ENCODE assay signal across 12 cellular contexts in genomic region chr12:27785882-27786570, GRCh38. TPM values are rescaled to one million over a fixed set of nuclear protein-coding genes. Genes with fewer than 3 reads are reported as not detected.
DNase-seq lines count a peak whose midpoint lies in the region; ATAC-seq and TF ChIP-seq lines count a peak whose summit lies in the region.
"Had no signal": no experiment of that assay in that cellular context is flagged by ENCODE, and none has a peak within 500 bp of the region (broad histone marks: within the 10 kb centered on the region; RNA-seq: fewer than 3 reads in every experiment).

No MANE protein-coding gene starts in this region.

- H3K36me3 ChIP-seq in RWPE2 (ENCODE audit: low read depth): peaks cover 3% of the 10 kb centered on the region; the same call in 1 of the 2 replicates
- H3K36me3 ChIP-seq in lower lobe of right lung: peaks cover 7% of the 10 kb centered on the region

- no peak for TF ChIP-seq CTCF in CD14-positive monocyte (IDR thresholded peaks at IDR 0.05)
- no peak for TF ChIP-seq CTCF in HL-60 (IDR thresholded peaks at IDR 0.05; ENCODE audit: insufficient read depth, low read length)
- TF ChIP-seq CTCF in RWPE2 (IDR thresholded peaks at IDR 0.05; ENCODE audit: poor library complexity, severe bottlenecking): no peak
- TF ChIP-seq CTCF in lower lobe of right lung (IDR thresholded peaks at IDR 0.05): no peak

- peak; percentile 84 for ATAC-seq in RWPE2 (ENCODE audit: low read depth)
- no peak for ATAC-seq in GM18517 (IDR thresholded peaks at IDR 0.05; ENCODE audit: unreplicated experiment)
- ATAC-seq in lower lobe of right lung: no peak
- no peak for ATAC-seq in HG03280 (IDR thresholded peaks at IDR 0.05; ENCODE audit: unreplicated experiment)

- H3K27ac Mint-ChIP-seq in CD14-positive monocyte: peak overlapping the region in 6 of 7 donors; percentile 4 to 76 (median 70)
- H3K27ac Mint-ChIP-seq: activated naive CD8-positive, alpha-beta T cell treated with anti-CD3 and anti-CD28 coated beads, Interleukin-2, amount 10 ng/mL, durations not matched to agents 7 days and 5 days had no signal

- H3K9me3 ChIP-seq in RWPE2 (ENCODE audit: severe bottlenecking): no peaks in the 10 kb centered on the region
- H3K9me3 ChIP-seq in lower lobe of right lung: no peaks in the 10 kb centered on the region
- H3K9me3 ChIP-seq: upper lobe of left lung had no signal

- H3K4me3 ChIP-seq in HL-60 (replicated peaks; ENCODE audit: insufficient read depth, low read length): no peak overlapping the region
- H3K4me3 ChIP-seq in RWPE2 (ENCODE audit: severe bottlenecking): no peak overlapping the region
- no peak overlapping the region for H3K4me3 ChIP-seq in lower lobe of right lung
- H3K4me3 ChIP-seq: upper lobe of left lung had no signal

- H3K27me3 ChIP-seq in HL-60 (ENCODE audit: insufficient read depth, poor library complexity, severe bottlenecking): no peaks in the 10 kb centered on the region
- no peaks in the 10 kb centered on the region for H3K27me3 ChIP-seq in RWPE2 (ENCODE audit: insufficient read depth, poor library complexity, severe bottlenecking)
- H3K27me3 ChIP-seq in lower lobe of right lung (ENCODE audit: low read depth): no peaks in the 10 kb centered on the region
- H3K27me3 ChIP-seq: upper lobe of left lung had no signal

- H3K4me1 ChIP-seq in RWPE2 (ENCODE audit: insufficient read depth, poor library complexity, severe bottlenecking) (peaks cover 12% of the 10 kb centered on the region), lower lobe of right lung (peaks cover 27% of the 10 kb centered on the region)

- no peaks in the 10 kb centered on the region for H3K27me3 Mint-ChIP-seq in CD14-positive monocyte (ENCODE audit: low read depth in 3 of 3)
- H3K27me3 Mint-ChIP-seq: activated naive CD8-positive, alpha-beta T cell treated with anti-CD3 and anti-CD28 coated beads, Interleukin-2, amount 10 ng/mL, durations not matched to agents 7 days and 5 days had no signal

- H3K9me3 Mint-ChIP-seq in CD14-positive monocyte: no peaks in the 10 kb centered on the region
- H3K9me3 Mint-ChIP-seq: activated naive CD8-positive, alpha-beta T cell treated with anti-CD3 and anti-CD28 coated beads, Interleukin-2, amount 10 ng/mL, durations not matched to agents 7 days and 5 days had no signal

- DNase-seq in CD14-positive monocyte (ENCODE audit: low spot score) (no peak), HL-60 (ENCODE audit: low read depth in 1 of 2, low spot score in 1 of 2) (peak; percentile 46 to 67), RWPE2 (ENCODE audit: low spot score) (no peak), epithelial cell of prostate (ENCODE audit: low read depth, low spot score) (peak; percentile 67), AG08395 (ENCODE audit: low spot score) (no peak), lower lobe of right lung (no peak)
- DNase-seq: activated naive CD8-positive, alpha-beta T cell treated with anti-CD3 and anti-CD28 coated beads, Interleukin-2, amount 10 ng/mL, durations not matched to agents 7 days and 5 days; MM.1S; upper lobe of left lung had no signal

- H3K36me3 Mint-ChIP-seq in CD14-positive monocyte: peaks cover 24 to 29% of the 10 kb centered on the region in 2 donors

- H3K27ac ChIP-seq in HL-60 (replicated peaks) (peak overlapping the region; percentile 39), RWPE2 (ENCODE audit: poor library complexity, severe bottlenecking) (peak overlapping the region; percentile 70), epithelial cell of prostate (peak overlapping the region; percentile 87), lower lobe of right lung (no peak overlapping the region)
- H3K27ac ChIP-seq: upper lobe of left lung had no signal

- peaks cover 31% of the 10 kb centered on the region for H3K4me1 Mint-ChIP-seq in CD14-positive monocyte

- intact Hi-C loops in CD14-positive monocyte (cut with micrococcal nuclease) (no loop called here), lower lobe of right lung (cut with DNase I) (no loop called here)

- H3K4me3 Mint-ChIP-seq in CD14-positive monocyte: no peak overlapping the region
- H3K4me3 Mint-ChIP-seq: activated naive CD8-positive, alpha-beta T cell treated with anti-CD3 and anti-CD28 coated beads, Interleukin-2, amount 10 ng/mL, durations not matched to agents 7 days and 5 days had no signal

RNA-seq across cellular contexts. Expression of gene MANSC4, which starts 6.0 kb away (rescaled TPM):
- polyA plus RNA-seq in CD14-positive monocyte: not detected
- not detected for total RNA-seq in lower lobe of right lung
- total RNA-seq: activated naive CD8-positive, alpha-beta T cell treated with anti-CD3 and anti-CD28 coated beads, Interleukin-2, amount 10 ng/mL, durations not matched to agents 7 days and 5 days; T-helper 1 cell treated with Interleukin-12 subunit alpha and Interleukin-12 subunit beta and Interleukin-4 antibody, amounts not matched to agents 30 ng/mL and 1 ng/mL, for 36 hours; upper lobe of left lung had no signal

RNA-seq across cellular contexts. Expression of gene KLHL42, which starts 6.0 kb away (rescaled TPM):
- 1 to 10 TPM; 4.1 to 7.5 TPM for polyA plus RNA-seq in CD14-positive monocyte
- 19.1 TPM for total RNA-seq in lower lobe of right lung

Comparison
In these comparisons a context has a peak if more than half of its experiments do, and no peak if none do; other contexts are left out.
1. DNase-seq: peak in HL-60 (2 of 2) and epithelial cell of prostate (single experiment); none in CD14-positive monocyte (single experiment), RWPE2 (single experiment), AG08395 (single experiment) and lower lobe of right lung (single experiment).